9 cellular contexts compared by ENCODE assay signal in genomic region chr1:92081031-92081430, GRCh38. TPM values are rescaled to one million over a fixed set of nuclear protein-coding genes. Genes with fewer than 3 reads are reported as not detected.
A peak's percentile ranks its signal among the peaks of the same experiment; 100 is the strongest.
DNase-seq lines count a peak whose midpoint lies in the region; ATAC-seq, FAIRE-seq and TF ChIP-seq lines count a peak whose summit lies in the region.
"Had no signal": no experiment of that assay in that cellular context is flagged by ENCODE, and none has a peak within 500 bp of the region (broad histone marks: within the 10 kb centered on the region; RNA-seq: fewer than 3 reads in every experiment).

No MANE protein-coding gene starts in this region.

- WGBS in HepG2 (ENCODE audit: low lambda C conversion rate) = 24% methylated on average over 4 of the region's 4 CpGs

- no TSS peak for BruUV-seq in HepG2 (replicated peaks; lab: Mats Ljungman, UMichigan)

- CTCF ChIA-PET in HepG2 (lab: Yijun Ruan, JAX; ENCODE audit: low intra/inter-chr PET ratio, low total read pairs) = no interaction called here

- peaks cover 2% of the 10 kb centered on the region for H3K36me3 Mint-ChIP-seq in activated CD4-positive, alpha-beta T cell treated with anti-CD3 and anti-CD28 coated beads, Interleukin-2, amount 10 ng/mL, durations not matched to agents 24 days and 14 days (ENCODE audit: low read depth)

- TF ChIP-seq CTCF in ascending aorta (IDR thresholded peaks at IDR 0.05) (no peak), HepG2 (CRISPR knock-in tag; IDR thresholded peaks at IDR 0.05) (no peak), thoracic aorta (IDR thresholded peaks at IDR 0.05) (no peak)

- H3K4me3 Mint-ChIP-seq in activated CD4-positive, alpha-beta T cell treated with anti-CD3 and anti-CD28 coated beads, Interleukin-2, amount 10 ng/mL, durations not matched to agents 24 days and 14 days = peak overlapping the region; percentile 94

- POLR2A ChIA-PET in HepG2 (lab: Yijun Ruan, JAX) = interaction anchor here (1.2 kb wide), 1 partner anchor 217 kb away, joined by 3 read pairs; no protein-coding TSS in a partner anchor

- TF ChIP-seq RAD21 in HepG2 (CRISPR knock-in tag; IDR thresholded peaks at IDR 0.05) = no peak

- H3K9ac ChIP-seq in HepG2 (ENCODE audit: insufficient read depth, low read depth, low read length) = peak overlapping the region; percentile 69

- H3K27me3 Mint-ChIP-seq in activated CD4-positive, alpha-beta T cell treated with anti-CD3 and anti-CD28 coated beads, Interleukin-2, amount 10 ng/mL, durations not matched to agents 24 days and 14 days = no peaks in the 10 kb centered on the region

- no peak for ATAC-seq in HepG2
- ATAC-seq in thoracic aorta (ENCODE audit: insufficient number of reproducible peaks, low FRiP score, low read depth) = no peak
- ATAC-seq in HG02938 (IDR thresholded peaks at IDR 0.05; ENCODE audit: unreplicated experiment) = no peak
- ATAC-seq in GM18868 (IDR thresholded peaks at IDR 0.05; ENCODE audit: unreplicated experiment) = no peak

- H3K9me3 ChIP-seq in ascending aorta (peaks cover 6 to 11% of the 10 kb centered on the region in 2 donors), HepG2 (ENCODE audit: low read length) (no peaks in the 10 kb centered on the region), thoracic aorta (peaks cover 8% of the 10 kb centered on the region)

- no peaks in the 10 kb centered on the region for H4K20me1 ChIP-seq in HepG2 (ENCODE audit: insufficient read depth, low read length)

- H3K36me3 ChIP-seq in ascending aorta = peaks cover 0 to 4% of the 10 kb centered on the region in 2 donors
- no peaks in the 10 kb centered on the region for H3K36me3 ChIP-seq in HepG2 (replicated peaks in 1 of 2; ENCODE audit: control insufficient read depth in 1 of 2, insufficient read depth in 2 of 2, low read length in 2 of 2)
- no peaks in the 10 kb centered on the region for H3K36me3 ChIP-seq in thoracic aorta

- peak overlapping the region in 1 of 2 donors; percentile 69 for H3K27ac ChIP-seq in ascending aorta
- H3K27ac ChIP-seq in HepG2 (ENCODE audit: extremely low read length, insufficient read depth, low read length) = no peak overlapping the region
- no peak overlapping the region for H3K27ac ChIP-seq in thoracic aorta

- FAIRE-seq in HepG2 (lab: Jason Lieb, UNC) = no peak

- no peak overlapping the region for H2AFZ ChIP-seq in HepG2 (ENCODE audit: low read length)

- peaks cover 6% of the 10 kb centered on the region for H3K4me1 Mint-ChIP-seq in activated CD4-positive, alpha-beta T cell treated with anti-CD3 and anti-CD28 coated beads, Interleukin-2, amount 10 ng/mL, durations not matched to agents 24 days and 14 days

- H3K4me1 ChIP-seq in ascending aorta (peaks cover 3 to 8% of the 10 kb centered on the region in 2 donors), HepG2 (ENCODE audit: insufficient read depth, low read length) (peaks cover 12% of the 10 kb centered on the region; the same call in 1 of the 2 replicates), thoracic aorta (ENCODE audit: control insufficient read depth in 1 of 2, low read depth in 2 of 2) (peaks cover 3 to 11% of the 10 kb centered on the region in 2 donors)

- no peak for TF ChIP-seq EP300 in HepG2 (IDR thresholded peaks at IDR 0.05; ENCODE audit: low read depth in 2 of 2, low read length in 2 of 2)
- no peak for TF ChIP-seq EP300 in HepG2 (CRISPR knock-in tag; IDR thresholded peaks at IDR 0.05; ENCODE audit: borderline replicate concordance)

- no peaks in the 10 kb centered on the region for H3K79me2 ChIP-seq in HepG2 (ENCODE audit: insufficient read depth, low read length)

- in situ Hi-C loops in HepG2 (cut with HindIII; ENCODE audit: extremely low pct_ligation_motif_present, low pct_unique_long_range_greater_than_20kb) = loop anchor here (10.0 kb wide), 1 partner anchor 64 kb away; no protein-coding TSS in a partner anchor

- peak overlapping the region; percentile 62 to 89 for H3K4me3 ChIP-seq in ascending aorta
- H3K4me3 ChIP-seq in HepG2 (replicated peaks in 1 of 3; ENCODE audit: insufficient read depth in 1 of 3, low read depth in 2 of 3, low read length in 3 of 3) = peak overlapping the region; percentile 71 to 88 (median 77)
- H3K4me3 ChIP-seq in thoracic aorta = peak overlapping the region; percentile 83

- no peak for DNase-seq in activated CD4-positive, alpha-beta T cell treated with anti-CD3 and anti-CD28 coated beads, Interleukin-2, amount 10 ng/mL, durations not matched to agents 24 days and 14 days
- no peak for DNase-seq in activated CD4-positive, alpha-beta T cell treated with anti-CD3 and anti-CD28 coated beads for 4 hours
- DNase-seq in ascending aorta (ENCODE audit: low spot score in 2 of 2) (no peak), HepG2 (ENCODE audit: low spot score) (no peak), thoracic aorta (ENCODE audit: low spot score) (no peak)
- no peak for DNase-seq in activated CD4-positive, alpha-beta T cell treated with anti-CD3 and anti-CD28 coated beads for 1 hour

- H3K9me3 Mint-ChIP-seq in activated CD4-positive, alpha-beta T cell treated with anti-CD3 and anti-CD28 coated beads, Interleukin-2, amount 10 ng/mL, durations not matched to agents 24 days and 14 days = peaks cover 11% of the 10 kb centered on the region

- intact Hi-C loops in activated CD4-positive, alpha-beta T cell treated with anti-CD3 and anti-CD28 coated beads, Interleukin-2, amount 10 ng/mL, durations not matched to agents 24 days and 14 days (cut with micrococcal nuclease) = loop anchor here (5.0 to 10.0 kb wide), 2 partner anchors 41 to 214 kb away; partner anchors contain the start of genes GLMN and RPAP2
- intact Hi-C loops in ascending aorta (cut with DNase I) = loop anchor here (5.0 to 10.0 kb wide), 2 partner anchors 216 to 576 kb away; partner anchors contain the start of genes CDC7, GLMN and RPAP2
- intact Hi-C loops in HepG2 (cut with micrococcal nuclease; ENCODE audit: unreplicated experiment) = loop anchor here (5.0 kb wide), 1 partner anchor 54 kb away; the partner anchor contains the start of gene EPHX4

- TF ChIP-seq POLR2A in HepG2 (IDR thresholded peaks at IDR 0.05; ENCODE audit: insufficient read depth in 1 of 2, low read depth in 2 of 2, low read length in 2 of 2) = no peak

- peak overlapping the region; percentile 90 for H3K4me2 ChIP-seq in HepG2 (ENCODE audit: low read depth, low read length)

- H3K27me3 ChIP-seq in ascending aorta = no peaks in the 10 kb centered on the region
- no peaks in the 10 kb centered on the region; a peak in 1 of 5 replicates for H3K27me3 ChIP-seq in HepG2 (ENCODE audit: control insufficient read depth in 1 of 2, insufficient read depth in 2 of 2, low read length in 2 of 2)
- H3K27me3 ChIP-seq in thoracic aorta (replicated peaks; ENCODE audit: insufficient read depth) = no peaks in the 10 kb centered on the region

- no peak overlapping the region for H3K27ac Mint-ChIP-seq in activated CD4-positive, alpha-beta T cell treated with anti-CD3 and anti-CD28 coated beads, Interleukin-2, amount 10 ng/mL, durations not matched to agents 24 days and 14 days

RNA-seq across cellular contexts. Expression of gene BTBD8, which starts 0.9 kb away (rescaled TPM):
- total RNA-seq in activated CD4-positive, alpha-beta T cell treated with anti-CD3 and anti-CD28 coated beads, Interleukin-2, amount 10 ng/mL, durations not matched to agents 24 days and 14 days = 1.0 and 1.1 TPM in 2 replicates
- total RNA-seq in ascending aorta (3.6 TPM), HepG2 (2016; rRNA removed; fragmentation: Illumina TruSeq; extraction: Trizol) (1.8 TPM in 2 replicates), thoracic aorta (10 to 100 TPM in 1 of 2 donors, 1 to 10 TPM in 1; 3.8 to 12.9 TPM)
- 0.91 and 1.3 TPM in 2 replicates for total RNA-seq in HepG2 (2016; cell fraction: cytosol; rRNA removed; fragmentation: Illumina TruSeq; extraction: Trizol; ENCODE audit: low read depth)
- 1.4 and 1.6 TPM in 2 replicates for total RNA-seq in HepG2 (2016; cell fraction: insoluble cytoplasmic fraction; rRNA removed; fragmentation: Illumina TruSeq; extraction: Trizol)
- total RNA-seq in HepG2 (2016; cell fraction: membrane; rRNA removed; fragmentation: Illumina TruSeq; extraction: Trizol) = 0.76 and 0.83 TPM in 2 replicates
- 2.5 and 2.8 TPM in 2 replicates for total RNA-seq in HepG2 (2016; cell fraction: nucleus; rRNA removed; fragmentation: Illumina TruSeq; extraction: Trizol)
- 0.35 and 0.41 TPM in 2 replicates for polyA plus RNA-seq in HepG2 (2011; rRNA removed)
- polyA plus RNA-seq in HepG2 (2011; cell fraction: cytosol; rRNA removed) = 0.15 and 0.37 TPM in 2 replicates
- polyA plus RNA-seq in HepG2 (2011; cell fraction: nucleus; rRNA removed) = 0.73 and 0.92 TPM in 2 replicates
- polyA plus RNA-seq in HepG2 (2012) = 0.97 and 0.98 TPM in 2 replicates
- polyA plus RNA-seq in HepG2 (2016; cell fraction: cytosol; fragmentation: Illumina TruSeq; extraction: Trizol; ENCODE audit: low read depth) = 0.05 TPM in 1 of 2 replicates, not detected in the other
- polyA plus RNA-seq in HepG2 (2016; cell fraction: insoluble cytoplasmic fraction; fragmentation: Illumina TruSeq; extraction: Trizol; ENCODE audit: low read depth) = 0.59 and 1.1 TPM in 2 replicates
- 0.03 and 0.07 TPM in 2 replicates for polyA plus RNA-seq in HepG2 (2016; cell fraction: membrane; fragmentation: Illumina TruSeq; extraction: Trizol; ENCODE audit: low read depth)
- 1.9 and 2.1 TPM in 2 replicates for polyA plus RNA-seq in HepG2 (2016; cell fraction: nucleus; fragmentation: Illumina TruSeq; extraction: Trizol; ENCODE audit: insufficient read depth, low read depth)
- 0.19 and 0.90 TPM in 2 replicates for polyA minus RNA-seq in HepG2 (2011; rRNA and poly(A)+ RNA removed; ENCODE audit: low replicate concordance)
- polyA minus RNA-seq in HepG2 (2011; cell fraction: cytosol; rRNA and poly(A)+ RNA removed) = 1.1 and 2.0 TPM in 2 replicates
- polyA minus RNA-seq in HepG2 (2011; cell fraction: nucleus; rRNA and poly(A)+ RNA removed) = 4.9 and 5.3 TPM in 2 replicates

RNA-seq across cellular contexts. Expression of gene SETSIP, which starts 5.8 kb away (rescaled TPM):
- total RNA-seq in activated CD4-positive, alpha-beta T cell treated with anti-CD3 and anti-CD28 coated beads, Interleukin-2, amount 10 ng/mL, durations not matched to agents 24 days and 14 days = not detected in 2 replicates
- total RNA-seq in ascending aorta (not detected), HepG2 (2016; rRNA removed; fragmentation: Illumina TruSeq; extraction: Trizol) (not detected in 2 replicates), thoracic aorta (not detected)
- not detected in 2 replicates for total RNA-seq in HepG2 (2016; cell fraction: cytosol; rRNA removed; fragmentation: Illumina TruSeq; extraction: Trizol; ENCODE audit: low read depth)
- total RNA-seq in HepG2 (2016; cell fraction: insoluble cytoplasmic fraction; rRNA removed; fragmentation: Illumina TruSeq; extraction: Trizol) = 0.13 TPM in 1 of 2 replicates, not detected in the other
- total RNA-seq in HepG2 (2016; cell fraction: membrane; rRNA removed; fragmentation: Illumina TruSeq; extraction: Trizol) = 0.22 TPM in 1 of 2 replicates, not detected in the other
- total RNA-seq in HepG2 (2016; cell fraction: nucleus; rRNA removed; fragmentation: Illumina TruSeq; extraction: Trizol) = not detected in 2 replicates
- polyA plus RNA-seq in HepG2 (2011; rRNA removed) = 0.08 TPM in 1 of 2 replicates, not detected in the other
- polyA plus RNA-seq in HepG2 (2011; cell fraction: cytosol; rRNA removed) = not detected in 2 replicates
- polyA plus RNA-seq in HepG2 (2011; cell fraction: nucleus; rRNA removed) = not detected in 2 replicates
- polyA plus RNA-seq in HepG2 (2012) = 0.19 and 0.57 TPM in 2 replicates
- not detected in 2 replicates for polyA plus RNA-seq in HepG2 (2016; cell fraction: cytosol; fragmentation: Illumina TruSeq; extraction: Trizol; ENCODE audit: low read depth)
- not detected in 2 replicates for polyA plus RNA-seq in HepG2 (2016; cell fraction: insoluble cytoplasmic fraction; fragmentation: Illumina TruSeq; extraction: Trizol; ENCODE audit: low read depth)
- not detected in 2 replicates for polyA plus RNA-seq in HepG2 (2016; cell fraction: membrane; fragmentation: Illumina TruSeq; extraction: Trizol; ENCODE audit: low read depth)
- not detected in 2 replicates for polyA plus RNA-seq in HepG2 (2016; cell fraction: nucleus; fragmentation: Illumina TruSeq; extraction: Trizol; ENCODE audit: insufficient read depth, low read depth)
- not detected in 2 replicates for polyA minus RNA-seq in HepG2 (2011; rRNA and poly(A)+ RNA removed; ENCODE audit: low replicate concordance)
- not detected in 2 replicates for polyA minus RNA-seq in HepG2 (2011; cell fraction: cytosol; rRNA and poly(A)+ RNA removed)
- polyA minus RNA-seq in HepG2 (2011; cell fraction: nucleus; rRNA and poly(A)+ RNA removed) = not detected in 2 replicates
- polyA plus RNA-seq: adipose tissue had no signal

RNA-seq across cellular contexts. Expression of gene EPHX4, which starts 51.2 kb away (rescaled TPM):
- 0.79 and 0.95 TPM in 2 replicates for total RNA-seq in activated CD4-positive, alpha-beta T cell treated with anti-CD3 and anti-CD28 coated beads, Interleukin-2, amount 10 ng/mL, durations not matched to agents 24 days and 14 days
- total RNA-seq in ascending aorta (not detected), HepG2 (2016; rRNA removed; fragmentation: Illumina TruSeq; extraction: Trizol) (not detected in 2 replicates), thoracic aorta (under 1 TPM in 1 of 2 donors, not detected in 1; 0.41 TPM)
- not detected in 2 replicates for total RNA-seq in HepG2 (2016; cell fraction: cytosol; rRNA removed; fragmentation: Illumina TruSeq; extraction: Trizol; ENCODE audit: low read depth)
- not detected in 2 replicates for total RNA-seq in HepG2 (2016; cell fraction: insoluble cytoplasmic fraction; rRNA removed; fragmentation: Illumina TruSeq; extraction: Trizol)
- total RNA-seq in HepG2 (2016; cell fraction: membrane; rRNA removed; fragmentation: Illumina TruSeq; extraction: Trizol) = 0.17 TPM in 1 of 2 replicates, not detected in the other
- total RNA-seq in HepG2 (2016; cell fraction: nucleus; rRNA removed; fragmentation: Illumina TruSeq; extraction: Trizol) = not detected in 2 replicates
- not detected in 2 replicates for polyA plus RNA-seq in HepG2 (2011; rRNA removed)
- polyA plus RNA-seq in HepG2 (2011; cell fraction: cytosol; rRNA removed) = 0.05 TPM in 1 of 2 replicates, not detected in the other
- polyA plus RNA-seq in HepG2 (2011; cell fraction: nucleus; rRNA removed) = not detected in 2 replicates
- polyA plus RNA-seq in HepG2 (2012) = not detected in 2 replicates
- polyA plus RNA-seq in HepG2 (2016; cell fraction: cytosol; fragmentation: Illumina TruSeq; extraction: Trizol; ENCODE audit: low read depth) = not detected in 2 replicates
- not detected in 2 replicates for polyA plus RNA-seq in HepG2 (2016; cell fraction: insoluble cytoplasmic fraction; fragmentation: Illumina TruSeq; extraction: Trizol; ENCODE audit: low read depth)
- polyA plus RNA-seq in HepG2 (2016; cell fraction: membrane; fragmentation: Illumina TruSeq; extraction: Trizol; ENCODE audit: low read depth) = not detected in 2 replicates
- polyA plus RNA-seq in HepG2 (2016; cell fraction: nucleus; fragmentation: Illumina TruSeq; extraction: Trizol; ENCODE audit: insufficient read depth, low read depth) = not detected in 2 replicates
- polyA minus RNA-seq in HepG2 (2011; rRNA and poly(A)+ RNA removed; ENCODE audit: low replicate concordance) = not detected in 2 replicates
- not detected in 2 replicates for polyA minus RNA-seq in HepG2 (2011; cell fraction: cytosol; rRNA and poly(A)+ RNA removed)
- not detected in 2 replicates for polyA minus RNA-seq in HepG2 (2011; cell fraction: nucleus; rRNA and poly(A)+ RNA removed)
